In genomic region chr14:89422952-89423345, GRCh38 we compare ENCODE assay signal across 15 cellular contexts. TPM values are rescaled to one million over a fixed set of nuclear protein-coding genes. Genes with fewer than 3 reads are reported as not detected.
DNase-seq lines count a peak whose midpoint lies in the region; ATAC-seq and TF ChIP-seq lines count a peak whose summit lies in the region.
"Had no signal": no experiment of that assay in that cellular context is flagged by ENCODE, and none has a peak within 500 bp of the region (broad histone marks: within the 10 kb centered on the region; RNA-seq: fewer than 3 reads in every experiment).

No MANE protein-coding gene starts in this region.

- peaks cover 89% of the 10 kb centered on the region for H3K4me1 Mint-ChIP-seq in activated T-cell treated with anti-CD3 and anti-CD28 coated beads, Interleukin-2, amount 50 U/mL, for 24 hours (ENCODE audit: low read depth)
- peaks cover 69% of the 10 kb centered on the region for H3K4me1 Mint-ChIP-seq in activated T-cell treated with anti-CD3 and anti-CD28 coated beads, Interleukin-2, amount 50 U/mL, for 4 hours (ENCODE audit: low read depth)
- peaks cover 53 to 71% (median 70%) of the 10 kb centered on the region in 3 donors for H3K4me1 Mint-ChIP-seq in T-cell

- peaks cover 23% of the 10 kb centered on the region for H3K36me3 Mint-ChIP-seq in activated T-cell treated with anti-CD3 and anti-CD28 coated beads, Interleukin-2, amount 50 U/mL, for 24 hours (ENCODE audit: low read depth)
- peaks cover 7% of the 10 kb centered on the region for H3K36me3 Mint-ChIP-seq in activated T-cell treated with anti-CD3 and anti-CD28 coated beads, Interleukin-2, amount 50 U/mL, for 4 hours (ENCODE audit: insufficient read depth)
- no peaks in the 10 kb centered on the region for H3K36me3 Mint-ChIP-seq in T-cell

- H3K27ac Mint-ChIP-seq in activated T-cell treated with anti-CD3 and anti-CD28 coated beads, Interleukin-2, amount 50 U/mL, for 24 hours = peak overlapping the region; percentile 90
- H3K27ac Mint-ChIP-seq in T-cell = peak overlapping the region; percentile 20 to 77
- H3K27ac Mint-ChIP-seq: activated CD4-positive, alpha-beta T cell treated with anti-CD3 and anti-CD28 coated beads, Interleukin-2, amount 10 ng/mL, durations not matched to agents 7 days and 5 days had no signal

- H3K36me3 ChIP-seq in hepatocyte (replicated peaks; ENCODE audit: insufficient read depth, low read depth) = no peaks in the 10 kb centered on the region

- H3K27me3 Mint-ChIP-seq in activated T-cell treated with anti-CD3 and anti-CD28 coated beads, Interleukin-2, amount 50 U/mL, for 24 hours = no peaks in the 10 kb centered on the region
- H3K27me3 Mint-ChIP-seq in activated T-cell treated with anti-CD3 and anti-CD28 coated beads, Interleukin-2, amount 50 U/mL, for 4 hours (ENCODE audit: low read depth) = no peaks in the 10 kb centered on the region
- no peaks in the 10 kb centered on the region for H3K27me3 Mint-ChIP-seq in T-cell
- H3K27me3 Mint-ChIP-seq: activated CD4-positive, alpha-beta T cell treated with anti-CD3 and anti-CD28 coated beads, Interleukin-2, amount 10 ng/mL, durations not matched to agents 7 days and 5 days had no signal

- H3K4me3 Mint-ChIP-seq in activated T-cell treated with anti-CD3 and anti-CD28 coated beads, Interleukin-2, amount 50 U/mL, for 24 hours = peak overlapping the region; percentile 45
- H3K4me3 Mint-ChIP-seq in activated T-cell treated with anti-CD3 and anti-CD28 coated beads, Interleukin-2, amount 50 U/mL, for 4 hours = no peak overlapping the region
- H3K4me3 Mint-ChIP-seq in T-cell = no peak overlapping the region
- H3K4me3 Mint-ChIP-seq: activated CD4-positive, alpha-beta T cell treated with anti-CD3 and anti-CD28 coated beads, Interleukin-2, amount 10 ng/mL, durations not matched to agents 7 days and 5 days had no signal

- ATAC-seq in activated T-cell treated with anti-CD3 and anti-CD28 coated beads, Interleukin-2, amount 50 U/mL, for 4 hours = no peak
- ATAC-seq in T-cell (replicated peaks in 1 of 4) (no peak), GM18502 (IDR thresholded peaks at IDR 0.05; ENCODE audit: poor library complexity, unreplicated experiment) (no peak)

- CTCF ChIA-PET in T-cell (lab: Charles Lee) = no interaction called here

- H3K9me2 ChIP-seq in hepatocyte (replicated peaks; ENCODE audit: insufficient read depth) = no peaks in the 10 kb centered on the region

- H3K79me2 ChIP-seq in hepatocyte = peaks cover 2% of the 10 kb centered on the region

- no peaks in the 10 kb centered on the region for H3K27me3 ChIP-seq in hepatocyte

- WGBS in hepatocyte (ENCODE audit: low lambda C conversion rate, missing lambda C conversion rate) = 61% methylated on average over 5 of the region's 5 CpGs

- H2AFZ ChIP-seq in hepatocyte = no peak overlapping the region

- DNase-seq in activated T-cell treated with anti-CD3 and anti-CD28 coated beads, Interleukin-2, amount 50 U/mL, for 24 hours = no peak
- DNase-seq in activated T-cell treated with anti-CD3 and anti-CD28 coated beads, Interleukin-2, amount 50 U/mL, for 4 hours = no peak
- no peak for DNase-seq in T-cell
- no peak for DNase-seq in hepatocyte (ENCODE audit: low spot score)
- peak; percentile 55 for DNase-seq in stimulated activated CD8-positive, alpha-beta memory T cell treated with anti-CD3 and anti-CD28 coated beads, Interleukin-4, amount 100 ng/mL, for 48 hours
- no peak for DNase-seq in cerebellar nuclear complex (lab: John Stamatoyannopoulos, UW)
- DNase-seq in SHP77 treated with DMSO at 0.1 percent for 48 hours (lab: John Stamatoyannopoulos, UW) = no peak
- DNase-seq: activated CD4-positive, alpha-beta T cell treated with anti-CD3 and anti-CD28 coated beads, Interleukin-2, amount 10 ng/mL, durations not matched to agents 7 days and 5 days; GDM1; MM.1S; NCI-H2107; NCI-H774; RPMI8226; stimulated activated CD4-positive, alpha-beta T cell treated with anti-CD3 and anti-CD28 coated beads, Interleukin-4, amount 100 ng/mL, for 1 hour had no signal

- H3K27ac ChIP-seq in hepatocyte = peak overlapping the region; percentile 19

- no peak overlapping the region for H3K4me3 ChIP-seq in hepatocyte

- no peak for TF ChIP-seq CTCF in hepatocyte (IDR thresholded peaks at IDR 0.05; ENCODE audit: poor library complexity)

- POLR2A ChIA-PET in T-cell (lab: Charles Lee) = no interaction called here

- H3K4me2 ChIP-seq in hepatocyte = peak overlapping the region; percentile 56

- peaks cover 26% of the 10 kb centered on the region for H3K4me1 ChIP-seq in hepatocyte (ENCODE audit: insufficient read depth)

- H3K9me3 Mint-ChIP-seq in activated T-cell treated with anti-CD3 and anti-CD28 coated beads, Interleukin-2, amount 50 U/mL, for 24 hours = no peaks in the 10 kb centered on the region
- no peaks in the 10 kb centered on the region for H3K9me3 Mint-ChIP-seq in activated T-cell treated with anti-CD3 and anti-CD28 coated beads, Interleukin-2, amount 50 U/mL, for 4 hours
- H3K9me3 Mint-ChIP-seq in T-cell = peaks cover 0 to 2% (median 0%) of the 10 kb centered on the region in 3 donors
- H3K9me3 Mint-ChIP-seq: activated CD4-positive, alpha-beta T cell treated with anti-CD3 and anti-CD28 coated beads, Interleukin-2, amount 10 ng/mL, durations not matched to agents 7 days and 5 days had no signal

- H4K20me1 ChIP-seq in hepatocyte (ENCODE audit: insufficient read depth, poor library complexity, severe bottlenecking) = no peaks in the 10 kb centered on the region

- no peaks in the 10 kb centered on the region for H3K9me3 ChIP-seq in hepatocyte (ENCODE audit: low read depth)

RNA-seq across cellular contexts. Expression of gene FOXN3, which starts 5.9 kb away (rescaled TPM):
- total RNA-seq in activated T-cell treated with anti-CD3 and anti-CD28 coated beads, Interleukin-2, amount 50 U/mL, for 4 hours = 10 to 100 TPM; 67.0 to 83.1 (median 69.5) TPM
- total RNA-seq in T-cell (100 to 1,000 TPM in 3 of 5 donors, 10 to 100 TPM in 2; 92.8 to 176 (median 103) TPM), hepatocyte (38.9 and 47.6 TPM in 2 replicates)
- 36.7 and 42.2 TPM in 2 replicates for polyA plus RNA-seq in hepatocyte
